16 cellular contexts compared by ENCODE assay signal in the genomic region with DNA sequence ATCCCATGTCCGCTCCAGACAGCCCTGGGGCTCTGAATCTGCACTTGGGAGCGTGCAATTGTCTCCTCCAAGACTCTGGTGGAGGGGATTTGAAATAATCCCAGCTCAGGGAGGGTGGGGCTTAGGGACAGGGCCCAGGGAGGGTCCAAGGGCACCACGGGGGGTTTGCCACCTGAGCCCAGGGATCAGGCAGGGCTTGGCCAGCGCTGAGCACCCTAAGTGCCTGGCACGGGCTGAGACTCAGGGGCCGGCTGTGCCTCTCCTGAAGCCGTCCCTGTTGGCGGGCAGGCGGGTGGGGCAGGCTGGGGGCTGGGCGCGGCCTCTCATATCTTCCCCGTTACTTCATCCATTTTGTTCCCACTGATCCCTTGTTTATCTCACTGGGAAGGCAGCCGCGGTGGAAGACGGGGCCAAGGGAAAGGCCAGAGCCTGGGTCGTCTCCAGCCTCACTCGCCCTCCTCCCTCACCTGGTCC. TPM values are rescaled to one million over a fixed set of nuclear protein-coding genes. Genes with fewer than 3 reads are reported as not detected.
A peak's percentile ranks its signal among the peaks of the same experiment; 100 is the strongest.
DNase-seq lines count a peak whose midpoint lies in the region; ATAC-seq and TF ChIP-seq lines count a peak whose summit lies in the region.
"Had no signal": no experiment of that assay in that cellular context is flagged by ENCODE, and none has a peak within 500 bp of the region (broad histone marks: within the 10 kb centered on the region; RNA-seq: fewer than 3 reads in every experiment).

No MANE protein-coding gene starts in this region.

- H3K4me1 ChIP-seq in mucosa of stomach (ENCODE audit: control insufficient read depth, insufficient read depth, low read length) = peaks cover 7% of the 10 kb centered on the region
- peaks cover 14 to 58% of the 10 kb centered on the region in 2 donors for H3K4me1 ChIP-seq in thoracic aorta (ENCODE audit: control insufficient read depth in 1 of 2, low read depth in 2 of 2)
- H3K4me1 ChIP-seq: body of pancreas, parathyroid adenoma had no signal

- DNase-seq in NCI-H82 treated with DMSO at 0.1 percent for 48 hours (lab: John Stamatoyannopoulos, UW; ENCODE audit: unreplicated experiment) (peak; percentile 63), fibroblast of the aortic adventitia (ENCODE audit: low read depth) (peak; percentile 50), thoracic aorta (ENCODE audit: low spot score) (peak; percentile 46), SK-N-DZ (ENCODE audit: low spot score) (no peak), HPDE6-E6E7 (ENCODE audit: extremely low spot score) (no peak)
- no peak for DNase-seq in activated CD4-positive, alpha-beta T cell treated with anti-CD3 and anti-CD28 coated beads for 4 hours
- DNase-seq: activated CD8-positive, alpha-beta memory T cell treated with anti-CD3 and anti-CD28 coated beads, Interleukin-2, amount 50 U/mL, for 48 hours; AML-193; body of pancreas; kidney glomerular epithelial cell; NCI-H1694 treated with DMSO at 0.1 percent for 48 hours; stimulated activated naive CD8-positive, alpha-beta T cell treated with anti-CD3 and anti-CD28 coated beads, Interleukin-15, amount 100 ng/mL, for 72 hours; T-helper 17 cell had no signal

- H3K27me3 ChIP-seq in mucosa of stomach (ENCODE audit: control insufficient read depth, insufficient read depth, low read length) = no peaks in the 10 kb centered on the region
- no peaks in the 10 kb centered on the region for H3K27me3 ChIP-seq in thoracic aorta (replicated peaks; ENCODE audit: insufficient read depth)
- H3K27me3 ChIP-seq: body of pancreas had no signal

- H3K4me3 ChIP-seq in fibroblast of the aortic adventitia (ENCODE audit: low read depth, low read length) (no peak overlapping the region), mucosa of stomach (ENCODE audit: low read length) (no peak overlapping the region), thoracic aorta (peak overlapping the region; percentile 32)
- H3K4me3 ChIP-seq: body of pancreas had no signal

- no peaks in the 10 kb centered on the region for H3K9me3 ChIP-seq in mucosa of stomach (ENCODE audit: control insufficient read depth, low read length)
- H3K9me3 ChIP-seq in thoracic aorta = no peaks in the 10 kb centered on the region
- H3K9me3 ChIP-seq: body of pancreas had no signal

- H3K36me3 ChIP-seq in mucosa of stomach (ENCODE audit: control insufficient read depth, insufficient read depth, low read length) = no peaks in the 10 kb centered on the region
- no peaks in the 10 kb centered on the region for H3K36me3 ChIP-seq in thoracic aorta

- TF ChIP-seq CTCF in fibroblast of the aortic adventitia (IDR thresholded peaks at IDR 0.05; ENCODE audit: insufficient read depth, low read length) = no peak
- no peak for TF ChIP-seq CTCF in thoracic aorta (IDR thresholded peaks at IDR 0.05)

- no peak for ATAC-seq in thoracic aorta (ENCODE audit: insufficient number of reproducible peaks, low FRiP score, low read depth)
- no peak for ATAC-seq in GM21825 (IDR thresholded peaks at IDR 0.05; ENCODE audit: unreplicated experiment)
- ATAC-seq: body of pancreas; stimulated activated naive CD8-positive, alpha-beta T cell treated with anti-CD3 and anti-CD28 coated beads, Interleukin-15, amount 100 ng/mL, for 72 hours; T-helper 17 cell had no signal

- H3K27ac ChIP-seq in thoracic aorta = peak overlapping the region; percentile 93 to 96
- H3K27ac ChIP-seq: body of pancreas, parathyroid adenoma had no signal

- peak overlapping the region; percentile 22 for H3K9ac ChIP-seq in mucosa of stomach (ENCODE audit: low read length)
- H3K9ac ChIP-seq: parathyroid adenoma had no signal

RNA-seq across cellular contexts. Expression of a gene that starts 41.8 kb away (rescaled TPM):
- total RNA-seq in fibroblast of the aortic adventitia (ENCODE audit: low replicate concordance) (22.3 and 101 TPM in 2 replicates), thoracic aorta (1,000 to 10,000 TPM; 1,484 to 3,836 TPM)
- 0.77 and 1.3 TPM in 2 replicates for polyA plus RNA-seq in SK-N-DZ (2014; cell fraction: cytosol; rRNA removed)
- polyA plus RNA-seq in SK-N-DZ (2014; cell fraction: nucleus; rRNA removed) = 0.49 and 0.69 TPM in 2 replicates
- total RNA-seq: T-helper 17 cell had no signal

Comparison
In these comparisons a context has a peak if more than half of its experiments do, and no peak if none do; other contexts are left out.
1. DNase-seq: peak in NCI-H82 treated with DMSO at 0.1 percent for 48 hours (single experiment), fibroblast of the aortic adventitia (single experiment) and thoracic aorta (single experiment); none in SK-N-DZ (single experiment), HPDE6-E6E7 (single experiment) and activated CD4-positive, alpha-beta T cell treated with anti-CD3 and anti-CD28 coated beads for 4 hours (0 of 2).
2. RNA of a gene that starts 41.8 kb away (total RNA-seq): 1,484 to 3,836 TPM in thoracic aorta; 22.3 to 101 TPM in fibroblast of the aortic adventitia; every median in the first group is over 10 times any median in the second.